Comparison of ENCODE assay signal across 18 cellular contexts in genomic region chr9:130095872-130096271, GRCh38. TPM values are rescaled to one million over a fixed set of nuclear protein-coding genes. Genes with fewer than 3 reads are reported as not detected.
DNase-seq lines count a peak whose midpoint lies in the region; ATAC-seq lines count a peak whose summit lies in the region.
"Had no signal": no experiment of that assay in that cellular context is flagged by ENCODE, and none has a peak within 500 bp of the region (broad histone marks: within the 10 kb centered on the region; RNA-seq: fewer than 3 reads in every experiment).

No MANE protein-coding gene starts in this region.

- no peaks in the 10 kb centered on the region for H3K9me3 Mint-ChIP-seq in activated T-cell treated with anti-CD3 and anti-CD28 coated beads, Interleukin-2, amount 50 U/mL, for 72 hours
- H3K9me3 Mint-ChIP-seq in effector memory CD8-positive, alpha-beta T cell: no peaks in the 10 kb centered on the region
- H3K9me3 Mint-ChIP-seq in stimulated activated naive CD8-positive, alpha-beta T cell treated with anti-CD3 and anti-CD28 coated beads, Interleukin-15, amount 100 ng/mL, for 72 hours: no peaks in the 10 kb centered on the region

- peaks cover 4 to 23% of the 10 kb centered on the region in 2 donors for H3K36me3 Mint-ChIP-seq in activated T-cell treated with anti-CD3 and anti-CD28 coated beads, Interleukin-2, amount 50 U/mL, for 72 hours (ENCODE audit: insufficient read depth in 2 of 2)
- H3K36me3 Mint-ChIP-seq in T-helper 17 cell (ENCODE audit: low read depth): peaks cover 4% of the 10 kb centered on the region
- peaks cover 57% of the 10 kb centered on the region for H3K36me3 Mint-ChIP-seq in effector memory CD8-positive, alpha-beta T cell (ENCODE audit: insufficient read depth)

- no peaks in the 10 kb centered on the region for H3K9me3 ChIP-seq in T-helper 17 cell (ENCODE audit: control insufficient read depth, low read length, poor library complexity, severe bottlenecking)
- H3K9me3 ChIP-seq: BLaER1 treated with 17β-estradiol and CSF1 and Interleukin-3, amounts not matched to agents 10 nM and 100 nM; body of pancreas; heart left ventricle; psoas muscle; suprapubic skin had no signal

- no peak overlapping the region for H3K4me3 Mint-ChIP-seq in activated T-cell treated with anti-CD3 and anti-CD28 coated beads, Interleukin-2, amount 50 U/mL, for 72 hours
- no peak overlapping the region for H3K4me3 Mint-ChIP-seq in T-helper 17 cell
- no peak overlapping the region for H3K4me3 Mint-ChIP-seq in effector memory CD8-positive, alpha-beta T cell
- no peak overlapping the region for H3K4me3 Mint-ChIP-seq in stimulated activated naive CD8-positive, alpha-beta T cell treated with anti-CD3 and anti-CD28 coated beads, Interleukin-15, amount 100 ng/mL, for 72 hours

- ATAC-seq in activated T-cell treated with anti-CD3 and anti-CD28 coated beads, Interleukin-2, amount 50 U/mL, for 72 hours (replicated peaks in 1 of 2): peak in 1 of 2 donors; percentile 45
- no peak for ATAC-seq in T-helper 17 cell
- ATAC-seq in effector memory CD8-positive, alpha-beta T cell (replicated peaks): no peak
- ATAC-seq in stimulated activated naive CD8-positive, alpha-beta T cell treated with anti-CD3 and anti-CD28 coated beads, Interleukin-15, amount 100 ng/mL, for 72 hours: peak; percentile 86
- ATAC-seq: body of pancreas, heart left ventricle, left cardiac atrium, Panc1, psoas muscle had no signal

- no peaks in the 10 kb centered on the region for H3K27me3 Mint-ChIP-seq in activated T-cell treated with anti-CD3 and anti-CD28 coated beads, Interleukin-2, amount 50 U/mL, for 72 hours (ENCODE audit: low read depth)
- no peaks in the 10 kb centered on the region for H3K27me3 Mint-ChIP-seq in T-helper 17 cell
- H3K27me3 Mint-ChIP-seq in effector memory CD8-positive, alpha-beta T cell: no peaks in the 10 kb centered on the region
- H3K27me3 Mint-ChIP-seq in stimulated activated naive CD8-positive, alpha-beta T cell treated with anti-CD3 and anti-CD28 coated beads, Interleukin-15, amount 100 ng/mL, for 72 hours: no peaks in the 10 kb centered on the region

- no peak for DNase-seq in activated T-cell treated with anti-CD3 and anti-CD28 coated beads, Interleukin-2, amount 50 U/mL, for 72 hours
- no peak for DNase-seq in activated T-cell treated with anti-CD3 and anti-CD28 coated beads, Interleukin-2, amount 50 U/mL, for 48 hours
- DNase-seq in T-helper 17 cell: no peak
- DNase-seq in effector memory CD8-positive, alpha-beta T cell: no peak
- peak in 1 of 2 donors; percentile 28 for DNase-seq in stimulated activated naive CD8-positive, alpha-beta T cell treated with anti-CD3 and anti-CD28 coated beads, Interleukin-15, amount 100 ng/mL, for 72 hours
- no peak for DNase-seq in NK-92 treated with Interleukin-12 subunit alpha and Interleukin-12 subunit beta, amount 100 ng/mL, for 24 hours (lab: John Stamatoyannopoulos, UW)
- no peak for DNase-seq in DMS 273 treated with DMSO at 0.1 percent for 48 hours (lab: John Stamatoyannopoulos, UW)
- DNase-seq: body of pancreas; heart left ventricle; left cardiac atrium; NCI-H1694; NCI-H2171 treated with DMSO at 0.1 percent for 48 hours; NCI-H524 treated with DMSO at 0.1 percent for 48 hours; psoas muscle; stimulated activated CD8-positive, alpha-beta memory T cell treated with anti-CD3 and anti-CD28 coated beads, Interleukin-4, amount 100 ng/mL, for 48 hours had no signal

- peak overlapping the region; percentile 72 for H3K27ac Mint-ChIP-seq in activated T-cell treated with anti-CD3 and anti-CD28 coated beads, Interleukin-2, amount 50 U/mL, for 72 hours
- H3K27ac Mint-ChIP-seq in T-helper 17 cell: peak overlapping the region; percentile 77
- H3K27ac Mint-ChIP-seq in effector memory CD8-positive, alpha-beta T cell: peak overlapping the region; percentile 38 to 76
- peak overlapping the region; percentile 40 to 59 for H3K27ac Mint-ChIP-seq in stimulated activated naive CD8-positive, alpha-beta T cell treated with anti-CD3 and anti-CD28 coated beads, Interleukin-15, amount 100 ng/mL, for 72 hours

- peaks cover 17% of the 10 kb centered on the region for H3K4me1 Mint-ChIP-seq in activated T-cell treated with anti-CD3 and anti-CD28 coated beads, Interleukin-2, amount 50 U/mL, for 72 hours (ENCODE audit: low read depth)
- H3K4me1 Mint-ChIP-seq in T-helper 17 cell: peaks cover 5% of the 10 kb centered on the region
- peaks cover 9 to 10% of the 10 kb centered on the region in 2 donors for H3K4me1 Mint-ChIP-seq in effector memory CD8-positive, alpha-beta T cell (ENCODE audit: low read depth in 2 of 2)
- H3K4me1 Mint-ChIP-seq in stimulated activated naive CD8-positive, alpha-beta T cell treated with anti-CD3 and anti-CD28 coated beads, Interleukin-15, amount 100 ng/mL, for 72 hours: peaks cover 33% of the 10 kb centered on the region

RNA-seq across cellular contexts. Expression of gene GPR107, which starts 42.2 kb away (rescaled TPM):
- 10 to 100 TPM; 27.3 to 31.7 TPM for total RNA-seq in activated T-cell treated with anti-CD3 and anti-CD28 coated beads, Interleukin-2, amount 50 U/mL, for 72 hours
- total RNA-seq in T-helper 17 cell: 10 to 100 TPM; 22.1 to 26.2 TPM

RNA-seq across cellular contexts. Expression of gene FNBP1, which starts 52.9 kb away (rescaled TPM):
- 100 to 1,000 TPM; 301 to 323 TPM for total RNA-seq in activated T-cell treated with anti-CD3 and anti-CD28 coated beads, Interleukin-2, amount 50 U/mL, for 72 hours
- 100 to 1,000 TPM; 219 to 221 TPM for total RNA-seq in T-helper 17 cell
